In the genomic region with DNA sequence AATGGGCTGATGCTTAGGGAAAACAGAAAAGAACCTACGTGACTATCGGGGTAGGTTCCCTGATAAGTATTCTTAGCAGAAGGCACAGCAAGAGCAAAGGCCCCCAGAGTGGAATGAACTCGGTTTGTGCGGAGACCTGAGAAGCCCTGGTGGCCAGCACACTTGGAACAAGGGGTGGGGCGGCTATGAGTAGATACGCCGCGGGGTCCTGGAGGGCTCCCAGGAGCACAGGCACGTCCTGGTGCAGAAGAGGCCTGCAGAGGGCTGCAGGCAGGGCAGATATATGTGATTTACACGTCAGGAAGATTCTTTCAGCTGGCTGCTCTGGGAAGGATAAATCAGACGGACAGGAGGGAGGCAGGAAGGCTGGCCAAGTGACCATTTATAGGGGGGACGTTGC, we compare ENCODE assay signal across 1 cellular context.
TF ChIP-seq lines count a peak whose summit lies in the region.

No MANE protein-coding gene starts in this region.

TF ChIP-seq in H1, 55 proteins besides CTCF, POLR2A, EP300 and RAD21:
- TF ChIP-seq GTF2F1 (IDR thresholded peaks at IDR 0.05; ENCODE audit: borderline replicate concordance, low read depth, low read length), result no peak
- TF ChIP-seq BACH1 (IDR thresholded peaks at IDR 0.05; ENCODE audit: low read length), result no peak
- TF ChIP-seq POLR2AphosphoS5 (IDR thresholded peaks at IDR 0.05; ENCODE audit: low read depth, low read length), result no peak
